ENCODE assay signal across 7 cellular contexts in the genomic region with DNA sequence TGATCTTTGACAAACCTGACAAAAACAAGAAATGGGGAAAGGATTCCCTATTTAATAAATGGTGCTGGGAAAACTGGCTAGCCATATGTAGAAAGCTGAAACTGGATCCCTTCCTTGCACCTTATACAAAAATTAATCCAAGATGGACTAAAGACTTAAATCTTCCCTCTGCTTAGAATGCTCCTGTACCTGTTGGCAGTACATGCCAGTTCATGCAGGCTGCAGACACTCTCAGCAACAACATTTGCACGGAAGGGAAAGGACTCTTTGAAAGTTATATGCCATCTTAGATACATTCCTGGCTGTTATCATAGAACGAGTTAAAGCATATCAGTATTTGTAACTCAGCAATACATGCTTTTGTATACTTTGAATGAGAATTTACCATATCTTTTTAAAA.
DNase-seq lines count a peak whose midpoint lies in the region; ATAC-seq lines count a peak whose summit lies in the region.
"Not testable (repeated sequence)": the region's sequence is repeated elsewhere in the genome, so short reads cannot be mapped to it uniquely, and the experiment has no call there.

No MANE protein-coding gene starts in this region.

- H3K36me3 Mint-ChIP-seq in CD4-positive, alpha-beta memory T cell; T-cell; activated naive CD4-positive, alpha-beta T cell treated with anti-CD3 and anti-CD28 coated beads, Interleukin-2, amount 10 ng/mL, durations not matched to agents 7 days and 5 days: not testable (repeated sequence)
- peaks cover 19% of the 10 kb centered on the region for H3K36me3 Mint-ChIP-seq in activated CD4-positive, alpha-beta T cell treated with anti-CD3 and anti-CD28 coated beads, Interleukin-2, amount 10 ng/mL, durations not matched to agents 7 days and 5 days (ENCODE audit: low read depth)
- peaks cover 48% of the 10 kb centered on the region for H3K36me3 Mint-ChIP-seq in activated T-cell treated with anti-CD3 and anti-CD28 coated beads, Interleukin-2, amount 50 U/mL, for 24 hours (ENCODE audit: low read depth)
- H3K36me3 Mint-ChIP-seq in activated naive CD8-positive, alpha-beta T cell treated with anti-CD3 and anti-CD28 coated beads, Interleukin-2, amount 50 U/mL, for 24 hours (ENCODE audit: low read depth) = peaks cover 27% of the 10 kb centered on the region
- peaks cover 20% of the 10 kb centered on the region for H3K36me3 Mint-ChIP-seq in stimulated activated naive CD8-positive, alpha-beta T cell treated with anti-CD3 and anti-CD28 coated beads, Interleukin-15, Interleukin-2, amounts not matched to agents 100 ng/mL and 50 ng/mL, for 24 hours (ENCODE audit: low read depth)

- peak overlapping the region in 7 of 8 donors; percentile 36 to 78 (median 60) for H3K4me3 Mint-ChIP-seq in CD4-positive, alpha-beta memory T cell
- peak overlapping the region; percentile 35 to 61 (median 35) for H3K4me3 Mint-ChIP-seq in T-cell
- peak overlapping the region; percentile 19 for H3K4me3 Mint-ChIP-seq in activated CD4-positive, alpha-beta T cell treated with anti-CD3 and anti-CD28 coated beads, Interleukin-2, amount 10 ng/mL, durations not matched to agents 7 days and 5 days
- H3K4me3 Mint-ChIP-seq in activated T-cell treated with anti-CD3 and anti-CD28 coated beads, Interleukin-2, amount 50 U/mL, for 24 hours = peak overlapping the region; percentile 15
- peak overlapping the region; percentile 35 for H3K4me3 Mint-ChIP-seq in activated naive CD4-positive, alpha-beta T cell treated with anti-CD3 and anti-CD28 coated beads, Interleukin-2, amount 10 ng/mL, durations not matched to agents 7 days and 5 days
- peak overlapping the region; percentile 10 for H3K4me3 Mint-ChIP-seq in activated naive CD8-positive, alpha-beta T cell treated with anti-CD3 and anti-CD28 coated beads, Interleukin-2, amount 50 U/mL, for 24 hours
- peak overlapping the region; percentile 28 for H3K4me3 Mint-ChIP-seq in stimulated activated naive CD8-positive, alpha-beta T cell treated with anti-CD3 and anti-CD28 coated beads, Interleukin-15, Interleukin-2, amounts not matched to agents 100 ng/mL and 50 ng/mL, for 24 hours

- CTCF ChIA-PET in CD4-positive, alpha-beta memory T cell (lab: Charles Lee; ENCODE audit: partially characterized antibody) = interaction anchor here (0.7 to 2.5 kb wide), 10 partner anchors 11 to 1117 kb away, joined by 3 to 28 read pairs (median 4); no protein-coding TSS in a partner anchor
- CTCF ChIA-PET in T-cell (lab: Charles Lee) = interaction anchor here in 1 of 2 donors (0.6 to 1.1 kb wide), 10 partner anchors 8 to 1117 kb away, joined by 3 to 5 read pairs (median 4); a partner anchor contains a TSS
- CTCF ChIA-PET in activated CD4-positive, alpha-beta T cell treated with anti-CD3 and anti-CD28 coated beads, Interleukin-2, amount 10 ng/mL, durations not matched to agents 7 days and 5 days (lab: Charles Lee) = interaction anchor here (0.6 to 1.3 kb wide), 4 partner anchors 12 to 215 kb away, joined by 3 to 4 read pairs (median 3); no protein-coding TSS in a partner anchor
- CTCF ChIA-PET in activated naive CD4-positive, alpha-beta T cell treated with anti-CD3 and anti-CD28 coated beads, Interleukin-2, amount 10 ng/mL, durations not matched to agents 7 days and 5 days (lab: Charles Lee) = interaction anchor here (0.9 to 2.0 kb wide), 6 partner anchors 48 to 159 kb away, joined by 3 to 10 read pairs (median 4); no protein-coding TSS in a partner anchor

- H3K9me3 Mint-ChIP-seq in CD4-positive, alpha-beta memory T cell; T-cell; activated naive CD4-positive, alpha-beta T cell treated with anti-CD3 and anti-CD28 coated beads, Interleukin-2, amount 10 ng/mL, durations not matched to agents 7 days and 5 days; stimulated activated naive CD8-positive, alpha-beta T cell treated with anti-CD3 and anti-CD28 coated beads, Interleukin-15, Interleukin-2, amounts not matched to agents 100 ng/mL and 50 ng/mL, for 24 hours: not testable (repeated sequence)
- H3K9me3 Mint-ChIP-seq in activated CD4-positive, alpha-beta T cell treated with anti-CD3 and anti-CD28 coated beads, Interleukin-2, amount 10 ng/mL, durations not matched to agents 7 days and 5 days = peaks cover 13% of the 10 kb centered on the region
- H3K9me3 Mint-ChIP-seq in activated T-cell treated with anti-CD3 and anti-CD28 coated beads, Interleukin-2, amount 50 U/mL, for 24 hours = peaks cover 33% of the 10 kb centered on the region
- H3K9me3 Mint-ChIP-seq in activated naive CD8-positive, alpha-beta T cell treated with anti-CD3 and anti-CD28 coated beads, Interleukin-2, amount 50 U/mL, for 24 hours = peaks cover 18% of the 10 kb centered on the region

- POLR2A ChIA-PET in CD4-positive, alpha-beta memory T cell (lab: Charles Lee; ENCODE audit: partially characterized antibody) = interaction anchor here (0.7 to 2.1 kb wide), 14 partner anchors 28 to 1118 kb away, joined by 3 to 21 read pairs (median 6); a partner anchor contains a TSS
- POLR2A ChIA-PET in T-cell (lab: Charles Lee) = not testable (repeated sequence)
- POLR2A ChIA-PET in activated CD4-positive, alpha-beta T cell treated with anti-CD3 and anti-CD28 coated beads, Interleukin-2, amount 10 ng/mL, durations not matched to agents 7 days and 5 days (lab: Charles Lee) = interaction anchor here (1.0 to 1.3 kb wide), 2 partner anchors 116 to 1118 kb away, joined by 3 to 8 read pairs; no protein-coding TSS in a partner anchor

- peaks cover 22 to 51% (median 42%) of the 10 kb centered on the region in 4 donors for H3K4me1 Mint-ChIP-seq in CD4-positive, alpha-beta memory T cell
- peaks cover 54 to 59% (median 58%) of the 10 kb centered on the region in 3 donors for H3K4me1 Mint-ChIP-seq in T-cell
- H3K4me1 Mint-ChIP-seq in activated CD4-positive, alpha-beta T cell treated with anti-CD3 and anti-CD28 coated beads, Interleukin-2, amount 10 ng/mL, durations not matched to agents 7 days and 5 days = peaks cover 41% of the 10 kb centered on the region
- peaks cover 69% of the 10 kb centered on the region for H3K4me1 Mint-ChIP-seq in activated T-cell treated with anti-CD3 and anti-CD28 coated beads, Interleukin-2, amount 50 U/mL, for 24 hours (ENCODE audit: low read depth)
- peaks cover 48% of the 10 kb centered on the region for H3K4me1 Mint-ChIP-seq in activated naive CD4-positive, alpha-beta T cell treated with anti-CD3 and anti-CD28 coated beads, Interleukin-2, amount 10 ng/mL, durations not matched to agents 7 days and 5 days
- peaks cover 67% of the 10 kb centered on the region for H3K4me1 Mint-ChIP-seq in activated naive CD8-positive, alpha-beta T cell treated with anti-CD3 and anti-CD28 coated beads, Interleukin-2, amount 50 U/mL, for 24 hours
- H3K4me1 Mint-ChIP-seq in stimulated activated naive CD8-positive, alpha-beta T cell treated with anti-CD3 and anti-CD28 coated beads, Interleukin-15, Interleukin-2, amounts not matched to agents 100 ng/mL and 50 ng/mL, for 24 hours (ENCODE audit: low read depth) = peaks cover 63% of the 10 kb centered on the region

- not testable (repeated sequence) for H3K4me3 ChIP-seq in CD4-positive, alpha-beta memory T cell (ENCODE audit: low read length in 2 of 2)

- not testable (repeated sequence) for H3K27ac ChIP-seq in CD4-positive, alpha-beta memory T cell (ENCODE audit: low read depth, low read length)

- peak in 1 of 5 donors; percentile 3 for DNase-seq in CD4-positive, alpha-beta memory T cell
- not testable (repeated sequence) for DNase-seq in T-cell; activated CD4-positive, alpha-beta T cell treated with anti-CD3 and anti-CD28 coated beads, Interleukin-2, amount 10 ng/mL, durations not matched to agents 7 days and 5 days; activated T-cell treated with anti-CD3 and anti-CD28 coated beads, Interleukin-2, amount 50 U/mL, for 24 hours; activated naive CD4-positive, alpha-beta T cell treated with anti-CD3 and anti-CD28 coated beads, Interleukin-2, amount 10 ng/mL, durations not matched to agents 7 days and 5 days; activated naive CD8-positive, alpha-beta T cell treated with anti-CD3 and anti-CD28 coated beads, Interleukin-2, amount 50 U/mL, for 24 hours

- not testable (repeated sequence) for H3K36me3 ChIP-seq in CD4-positive, alpha-beta memory T cell (ENCODE audit: insufficient read depth, low read length)

- H3K27me3 ChIP-seq in CD4-positive, alpha-beta memory T cell (ENCODE audit: insufficient read depth, low read length) = not testable (repeated sequence)

- peak; percentile 7 to 39 (median 22) for ATAC-seq in T-cell (replicated peaks in 1 of 4)
- ATAC-seq in activated naive CD8-positive, alpha-beta T cell treated with anti-CD3 and anti-CD28 coated beads, Interleukin-2, amount 50 U/mL, for 24 hours = not testable (repeated sequence)

- peaks cover 35% of the 10 kb centered on the region for H3K4me1 ChIP-seq in CD4-positive, alpha-beta memory T cell (ENCODE audit: insufficient read depth, low read length)

- not testable (repeated sequence) for H3K27me3 Mint-ChIP-seq in CD4-positive, alpha-beta memory T cell; T-cell; activated CD4-positive, alpha-beta T cell treated with anti-CD3 and anti-CD28 coated beads, Interleukin-2, amount 10 ng/mL, durations not matched to agents 7 days and 5 days; activated T-cell treated with anti-CD3 and anti-CD28 coated beads, Interleukin-2, amount 50 U/mL, for 24 hours; activated naive CD4-positive, alpha-beta T cell treated with anti-CD3 and anti-CD28 coated beads, Interleukin-2, amount 10 ng/mL, durations not matched to agents 7 days and 5 days; activated naive CD8-positive, alpha-beta T cell treated with anti-CD3 and anti-CD28 coated beads, Interleukin-2, amount 50 U/mL, for 24 hours; stimulated activated naive CD8-positive, alpha-beta T cell treated with anti-CD3 and anti-CD28 coated beads, Interleukin-15, Interleukin-2, amounts not matched to agents 100 ng/mL and 50 ng/mL, for 24 hours

- H3K27ac Mint-ChIP-seq in CD4-positive, alpha-beta memory T cell = peak overlapping the region; percentile 48 to 93 (median 89)
- peak overlapping the region; percentile 89 to 94 for H3K27ac Mint-ChIP-seq in T-cell
- peak overlapping the region; percentile 85 for H3K27ac Mint-ChIP-seq in activated CD4-positive, alpha-beta T cell treated with anti-CD3 and anti-CD28 coated beads, Interleukin-2, amount 10 ng/mL, durations not matched to agents 7 days and 5 days
- peak overlapping the region; percentile 89 for H3K27ac Mint-ChIP-seq in activated T-cell treated with anti-CD3 and anti-CD28 coated beads, Interleukin-2, amount 50 U/mL, for 24 hours
- peak overlapping the region; percentile 89 for H3K27ac Mint-ChIP-seq in activated naive CD4-positive, alpha-beta T cell treated with anti-CD3 and anti-CD28 coated beads, Interleukin-2, amount 10 ng/mL, durations not matched to agents 7 days and 5 days
- peak overlapping the region; percentile 61 for H3K27ac Mint-ChIP-seq in activated naive CD8-positive, alpha-beta T cell treated with anti-CD3 and anti-CD28 coated beads, Interleukin-2, amount 50 U/mL, for 24 hours
- peak overlapping the region; percentile 84 for H3K27ac Mint-ChIP-seq in stimulated activated naive CD8-positive, alpha-beta T cell treated with anti-CD3 and anti-CD28 coated beads, Interleukin-15, Interleukin-2, amounts not matched to agents 100 ng/mL and 50 ng/mL, for 24 hours

- not testable (repeated sequence) for H3K9me3 ChIP-seq in CD4-positive, alpha-beta memory T cell (ENCODE audit: control insufficient read depth in 1 of 2, low read length in 2 of 2)

- intact Hi-C loops in CD4-positive, alpha-beta memory T cell (cut with micrococcal nuclease) = loop anchor here (1.0 to 5.0 kb wide), 4 partner anchors 50 to 1118 kb away; no protein-coding TSS in a partner anchor

Comparison
In these comparisons a context has a peak if more than half of its experiments do, and no peak if none do; other contexts are left out.
1. H3K4me3 Mint-ChIP-seq: peak in every context shown above with its lines; median percentile 60 in CD4-positive, alpha-beta memory T cell; 35 in T-cell; 35 in activated naive CD4-positive, alpha-beta T cell treated with anti-CD3 and anti-CD28 coated beads, Interleukin-2, amount 10 ng/mL, durations not matched to agents 7 days and 5 days; 28 in stimulated activated naive CD8-positive, alpha-beta T cell treated with anti-CD3 and anti-CD28 coated beads, Interleukin-15, Interleukin-2, amounts not matched to agents 100 ng/mL and 50 ng/mL, for 24 hours; 19 in activated CD4-positive, alpha-beta T cell treated with anti-CD3 and anti-CD28 coated beads, Interleukin-2, amount 10 ng/mL, durations not matched to agents 7 days and 5 days; 15 in activated T-cell treated with anti-CD3 and anti-CD28 coated beads, Interleukin-2, amount 50 U/mL, for 24 hours; 10 in activated naive CD8-positive, alpha-beta T cell treated with anti-CD3 and anti-CD28 coated beads, Interleukin-2, amount 50 U/mL, for 24 hours.